17 cellular contexts compared by ENCODE assay signal in the genomic region with DNA sequence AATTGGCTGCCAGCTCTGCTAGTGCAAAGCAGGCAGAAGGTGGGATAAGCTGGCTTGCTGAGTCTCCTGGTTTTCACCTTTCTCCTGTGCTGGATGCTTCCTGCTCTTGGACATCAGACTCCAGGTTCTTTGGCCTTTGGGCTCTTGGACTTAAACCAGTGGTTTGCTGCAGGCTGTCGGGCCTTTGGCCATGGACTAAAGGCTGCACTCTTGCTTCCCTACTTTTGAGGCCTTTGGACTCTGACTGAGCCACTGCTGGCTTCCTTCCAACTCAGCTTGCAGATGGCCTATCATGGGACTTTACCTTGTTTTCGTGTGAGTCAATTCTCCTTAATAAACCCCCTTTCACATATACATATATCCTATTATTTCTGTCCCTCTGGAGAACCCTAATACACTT.
"Had no signal": no experiment of that assay in that cellular context is flagged by ENCODE, and none has a peak within 500 bp of the region (broad histone marks: within the 10 kb centered on the region; RNA-seq: fewer than 3 reads in every experiment).

No MANE protein-coding gene starts in this region.

- H3K27me3 ChIP-seq: adrenal gland, cardiac muscle cell, dorsolateral prefrontal cortex, gastrocnemius medialis, heart left ventricle, tibial nerve, vagina had no signal

- H3K27me3 Mint-ChIP-seq: activated CD4-positive, alpha-beta memory T cell treated with anti-CD3 and anti-CD28 coated beads, Interleukin-2, amount 10 ng/mL, durations not matched to agents 7 days and 5 days; activated naive CD4-positive, alpha-beta T cell treated with anti-CD3 and anti-CD28 coated beads, Interleukin-2, amount 50 U/mL, for 24 hours; stimulated activated memory B cell treated with anti-CD40 and anti-IgM and Interleukin-4, amounts not matched to agents 10 μg/mL and 1 μg/mL and 100 μg/mL, for 72 hours had no signal

- DNase-seq: activated CD4-positive, alpha-beta memory T cell treated with anti-CD3 and anti-CD28 coated beads, Interleukin-2, amount 10 ng/mL, durations not matched to agents 7 days and 5 days; activated CD4-positive, alpha-beta T cell treated with anti-CD3 and anti-CD28 coated beads for 4 hours; activated effector memory CD4-positive, alpha-beta T cell treated with Interleukin-2 at 50 U/mL for 16 hours; activated T-cell treated with anti-CD3 and anti-CD28 coated beads, Interleukin-2, amount 50 U/mL, for 4 hours; adrenal gland; dorsolateral prefrontal cortex; gastrocnemius medialis; heart left ventricle; mucosa of descending colon; natural killer cell; substantia nigra; T1000 had no signal

- H3K27ac ChIP-seq: adrenal gland, cardiac muscle cell, dorsolateral prefrontal cortex, gastrocnemius medialis, heart left ventricle, tibial nerve, vagina had no signal

- ATAC-seq: activated T-cell treated with anti-CD3 and anti-CD28 coated beads, Interleukin-2, amount 50 U/mL, for 4 hours; gastrocnemius medialis; heart left ventricle; mucosa of descending colon; natural killer cell; stimulated activated memory B cell treated with anti-CD40 and anti-IgM and Interleukin-4, amounts not matched to agents 10 μg/mL and 1 μg/mL and 100 μg/mL, for 72 hours had no signal

- H3K36me3 ChIP-seq: adrenal gland, cardiac muscle cell, gastrocnemius medialis, heart left ventricle, tibial nerve, vagina had no signal

- H3K4me1 ChIP-seq: adrenal gland, gastrocnemius medialis, heart left ventricle, tibial nerve, vagina had no signal

- H3K36me3 Mint-ChIP-seq: activated naive CD4-positive, alpha-beta T cell treated with anti-CD3 and anti-CD28 coated beads, Interleukin-2, amount 50 U/mL, for 24 hours; stimulated activated memory B cell treated with anti-CD40 and anti-IgM and Interleukin-4, amounts not matched to agents 10 μg/mL and 1 μg/mL and 100 μg/mL, for 72 hours had no signal

- H3K4me3 ChIP-seq: adrenal gland, cardiac muscle cell, dorsolateral prefrontal cortex, gastrocnemius medialis, heart left ventricle, mucosa of descending colon, tibial nerve, vagina had no signal

- H3K9me3 ChIP-seq: adrenal gland, gastrocnemius medialis, tibial nerve, vagina had no signal

- H3K4me3 Mint-ChIP-seq: activated CD4-positive, alpha-beta memory T cell treated with anti-CD3 and anti-CD28 coated beads, Interleukin-2, amount 10 ng/mL, durations not matched to agents 7 days and 5 days; activated naive CD4-positive, alpha-beta T cell treated with anti-CD3 and anti-CD28 coated beads, Interleukin-2, amount 50 U/mL, for 24 hours; activated T-cell treated with anti-CD3 and anti-CD28 coated beads, Interleukin-2, amount 50 U/mL, for 4 hours; natural killer cell; stimulated activated memory B cell treated with anti-CD40 and anti-IgM and Interleukin-4, amounts not matched to agents 10 μg/mL and 1 μg/mL and 100 μg/mL, for 72 hours had no signal

- H3K4me1 Mint-ChIP-seq: activated CD4-positive, alpha-beta memory T cell treated with anti-CD3 and anti-CD28 coated beads, Interleukin-2, amount 10 ng/mL, durations not matched to agents 7 days and 5 days; activated naive CD4-positive, alpha-beta T cell treated with anti-CD3 and anti-CD28 coated beads, Interleukin-2, amount 50 U/mL, for 24 hours; natural killer cell; stimulated activated memory B cell treated with anti-CD40 and anti-IgM and Interleukin-4, amounts not matched to agents 10 μg/mL and 1 μg/mL and 100 μg/mL, for 72 hours had no signal

- H3K27ac Mint-ChIP-seq: activated CD4-positive, alpha-beta memory T cell treated with anti-CD3 and anti-CD28 coated beads, Interleukin-2, amount 10 ng/mL, durations not matched to agents 7 days and 5 days; activated naive CD4-positive, alpha-beta T cell treated with anti-CD3 and anti-CD28 coated beads, Interleukin-2, amount 50 U/mL, for 24 hours; natural killer cell; stimulated activated memory B cell treated with anti-CD40 and anti-IgM and Interleukin-4, amounts not matched to agents 10 μg/mL and 1 μg/mL and 100 μg/mL, for 72 hours had no signal
